1 cellular context compared by ENCODE assay signal in the genomic region with DNA sequence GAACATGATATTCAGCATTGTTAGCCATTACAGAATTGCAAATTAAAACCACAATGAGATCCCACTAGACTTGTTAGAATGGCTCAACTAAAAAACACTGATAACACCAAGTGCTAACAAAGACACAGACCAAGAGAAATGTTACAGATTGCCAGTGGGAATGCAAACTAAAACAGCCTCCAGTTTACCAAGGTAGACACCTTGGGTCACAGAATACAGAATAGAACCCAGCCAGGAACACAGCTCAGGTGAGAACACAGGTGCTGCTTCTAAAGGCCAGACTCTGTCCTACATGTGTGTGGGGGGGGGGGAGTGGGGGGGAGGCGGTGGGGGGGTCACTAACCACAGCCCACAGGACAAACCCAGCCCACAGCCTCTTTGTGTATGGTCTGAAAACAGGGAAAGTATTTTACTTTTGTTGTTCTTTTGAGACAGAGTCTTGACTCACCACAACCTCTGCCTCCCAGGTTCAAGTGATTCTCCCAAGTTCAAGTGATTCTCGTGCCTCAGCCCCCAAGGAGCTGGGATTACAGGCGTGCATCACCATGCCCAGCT.
TF ChIP-seq lines count a peak whose summit lies in the region.
"Not testable (repeated sequence)": the region's sequence is repeated elsewhere in the genome, so short reads cannot be mapped to it uniquely, and the experiment has no call there.

No MANE protein-coding gene starts in this region.

TF ChIP-seq in K562, 482 proteins besides CTCF, POLR2A, EP300 and RAD21:
- TF ChIP-seq, protein P1, sequence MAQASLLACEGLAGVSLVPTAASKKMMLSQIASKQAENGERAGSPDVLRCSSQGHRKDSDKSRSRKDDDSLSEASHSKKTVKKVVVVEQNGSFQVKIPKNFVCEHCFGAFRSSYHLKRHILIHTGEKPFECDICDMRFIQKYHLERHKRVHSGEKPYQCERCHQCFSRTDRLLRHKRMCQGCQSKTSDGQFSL (CRISPR knock-in tag; IDR thresholded peaks at IDR 0.05), result peak; percentile 90
- TF ChIP-seq, protein P1 (tag; IDR thresholded peaks at IDR 0.05), result peak in 1 of 2 experiments; percentile 86; a peak in 2 of 4 replicates
- TF ChIP-seq, protein P2, sequence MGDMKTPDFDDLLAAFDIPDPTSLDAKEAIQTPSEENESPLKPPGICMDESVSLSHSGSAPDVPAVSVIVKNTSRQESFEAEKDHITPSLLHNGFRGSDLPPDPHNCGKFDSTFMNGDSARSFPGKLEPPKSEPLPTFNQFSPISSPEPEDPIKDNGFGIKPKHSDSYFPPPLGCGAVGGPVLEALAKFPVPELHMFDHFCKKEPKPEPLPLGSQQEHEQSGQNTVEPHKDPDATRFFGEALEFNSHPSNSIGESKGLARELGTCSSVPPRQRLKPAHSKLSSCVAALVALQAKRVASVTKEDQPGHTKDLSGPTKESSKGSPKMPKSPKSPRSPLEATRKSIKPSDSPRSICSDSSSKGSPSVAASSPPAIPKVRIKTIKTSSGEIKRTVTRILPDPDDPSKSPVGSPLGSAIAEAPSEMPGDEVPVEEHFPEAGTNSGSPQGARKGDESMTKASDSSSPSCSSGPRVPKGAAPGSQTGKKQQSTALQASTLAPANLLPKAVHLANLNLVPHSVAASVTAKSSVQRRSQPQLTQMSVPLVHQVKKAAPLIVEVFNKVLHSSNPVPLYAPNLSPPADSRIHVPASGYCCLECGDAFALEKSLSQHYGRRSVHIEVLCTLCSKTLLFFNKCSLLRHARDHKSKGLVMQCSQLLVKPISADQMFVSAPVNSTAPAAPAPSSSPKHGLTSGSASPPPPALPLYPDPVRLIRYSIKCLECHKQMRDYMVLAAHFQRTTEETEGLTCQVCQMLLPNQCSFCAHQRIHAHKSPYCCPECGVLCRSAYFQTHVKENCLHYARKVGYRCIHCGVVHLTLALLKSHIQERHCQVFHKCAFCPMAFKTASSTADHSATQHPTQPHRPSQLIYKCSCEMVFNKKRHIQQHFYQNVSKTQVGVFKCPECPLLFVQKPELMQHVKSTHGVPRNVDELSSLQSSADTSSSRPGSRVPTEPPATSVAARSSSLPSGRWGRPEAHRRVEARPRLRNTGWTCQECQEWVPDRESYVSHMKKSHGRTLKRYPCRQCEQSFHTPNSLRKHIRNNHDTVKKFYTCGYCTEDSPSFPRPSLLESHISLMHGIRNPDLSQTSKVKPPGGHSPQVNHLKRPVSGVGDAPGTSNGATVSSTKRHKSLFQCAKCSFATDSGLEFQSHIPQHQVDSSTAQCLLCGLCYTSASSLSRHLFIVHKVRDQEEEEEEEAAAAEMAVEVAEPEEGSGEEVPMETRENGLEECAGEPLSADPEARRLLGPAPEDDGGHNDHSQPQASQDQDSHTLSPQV (IDR thresholded peaks at IDR 0.05), result 0 out of 2 replicates have a peak, but pooled peaks have one; percentile 54
- TF ChIP-seq NRF1 (conservative IDR thresholded peaks at IDR 0.05 in 1 of 2, IDR thresholded peaks at IDR 0.05 in 1 of 2), result peak in 1 of 2 experiments; percentile 20; a peak in 1 of 4 replicates
- peak; percentile 23 for TF ChIP-seq ZFP36 (IDR thresholded peaks at IDR 0.05; ENCODE audit: low read depth, low read length, partially characterized antibody)
- TF ChIP-seq NR2C1 (IDR thresholded peaks at IDR 0.05), result not testable (repeated sequence)
- 0 out of 2 replicates have a peak, but pooled peaks have one; percentile 8 for TF ChIP-seq NR2C1 (tag; IDR thresholded peaks at IDR 0.05)
- TF ChIP-seq, protein P3, sequence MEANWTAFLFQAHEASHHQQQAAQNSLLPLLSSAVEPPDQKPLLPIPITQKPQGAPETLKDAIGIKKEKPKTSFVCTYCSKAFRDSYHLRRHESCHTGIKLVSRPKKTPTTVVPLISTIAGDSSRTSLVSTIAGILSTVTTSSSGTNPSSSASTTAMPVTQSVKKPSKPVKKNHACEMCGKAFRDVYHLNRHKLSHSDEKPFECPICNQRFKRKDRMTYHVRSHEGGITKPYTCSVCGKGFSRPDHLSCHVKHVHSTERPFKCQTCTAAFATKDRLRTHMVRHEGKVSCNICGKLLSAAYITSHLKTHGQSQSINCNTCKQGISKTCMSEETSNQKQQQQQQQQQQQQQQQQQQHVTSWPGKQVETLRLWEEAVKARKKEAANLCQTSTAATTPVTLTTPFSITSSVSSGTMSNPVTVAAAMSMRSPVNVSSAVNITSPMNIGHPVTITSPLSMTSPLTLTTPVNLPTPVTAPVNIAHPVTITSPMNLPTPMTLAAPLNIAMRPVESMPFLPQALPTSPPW (CRISPR knock-in tag; IDR thresholded peaks at IDR 0.05), result peak; percentile 85
